8 cellular contexts compared by ENCODE assay signal in genomic region chr1:200971955-200972711, GRCh38. TPM values are rescaled to one million over a fixed set of nuclear protein-coding genes. Genes with fewer than 3 reads are reported as not detected.
DNase-seq lines count a peak whose midpoint lies in the region; ATAC-seq, FAIRE-seq and TF ChIP-seq lines count a peak whose summit lies in the region.

No MANE protein-coding gene starts in this region.

- DNase-seq in GM04504 (ENCODE audit: low read depth) = peak; percentile 24
- peak; percentile 44 for DNase-seq in NCI-H1092 treated with DMSO at 0.1 percent for 48 hours (lab: John Stamatoyannopoulos, UW)
- peak; percentile 76 to 78 for DNase-seq in T47D (ENCODE audit: low read depth in 1 of 2, low spot score in 1 of 2)
- no peak for DNase-seq in keratinocyte (ENCODE audit: low read depth, low spot score)
- peak; percentile 57 to 59 for DNase-seq in stimulated activated CD4-positive, alpha-beta T cell treated with anti-CD3 and anti-CD28 coated beads, Interleukin-1b, Interleukin-23, amount 100 ng/mL, for 4 hours (ENCODE audit: low read depth in 2 of 2)

- FAIRE-seq in TTC549 (lab: Jason Lieb, UNC) = peak; percentile 13
- no peak for FAIRE-seq in keratinocyte (lab: Jason Lieb, UNC)

- no peaks in the 10 kb centered on the region for H3K27me3 ChIP-seq in keratinocyte (ENCODE audit: control insufficient read depth, extremely low read depth, insufficient read depth, low read length)

- no peaks in the 10 kb centered on the region for H3K9me3 ChIP-seq in keratinocyte (ENCODE audit: control insufficient read depth, low read depth, low read length)

- no peaks in the 10 kb centered on the region for H3K36me3 ChIP-seq in keratinocyte (ENCODE audit: control insufficient read depth in 2 of 2, extremely low read depth in 1 of 2, insufficient read depth in 2 of 2, low read length in 2 of 2)

- H3K4me1 ChIP-seq in keratinocyte (ENCODE audit: control insufficient read depth, extremely low read depth, insufficient read depth, low read length) = no peaks in the 10 kb centered on the region

- ATAC-seq in HG02970 (IDR thresholded peaks at IDR 0.05; ENCODE audit: low FRiP score, unreplicated experiment) = no peak
- ATAC-seq in HG03280 (IDR thresholded peaks at IDR 0.05; ENCODE audit: unreplicated experiment) = no peak

- no peak overlapping the region for H3K4me2 ChIP-seq in keratinocyte (ENCODE audit: control insufficient read depth, extremely low read depth, insufficient read depth, low read depth, low read length)

- H3K9me1 ChIP-seq in keratinocyte (ENCODE audit: control insufficient read depth, extremely low read depth, insufficient read depth, low read length) = no peaks in the 10 kb centered on the region

- H3K9ac ChIP-seq in keratinocyte (ENCODE audit: control insufficient read depth, extremely low read depth, insufficient read depth, low read length) = no peak overlapping the region

- no peak overlapping the region for H3K4me3 ChIP-seq in keratinocyte (ENCODE audit: control insufficient read depth in 2 of 3, extremely low read depth in 1 of 3, insufficient read depth in 2 of 3, low read depth in 1 of 3, low read length in 3 of 3)

- H3K79me2 ChIP-seq in keratinocyte (ENCODE audit: control insufficient read depth, insufficient read depth, low read length) = no peaks in the 10 kb centered on the region

- dilution Hi-C loops in keratinocyte (cut with MboI; ENCODE audit: extremely low pct_ligation_motif_present, low sequenced_read_pairs) = no loop called here

- no peaks in the 10 kb centered on the region for H4K20me1 ChIP-seq in keratinocyte (ENCODE audit: control insufficient read depth, extremely low read depth, insufficient read depth, low read length)

- H3K27ac ChIP-seq in keratinocyte (ENCODE audit: control insufficient read depth, insufficient read depth, low read length) = no peak overlapping the region

- H2AFZ ChIP-seq in keratinocyte (ENCODE audit: control insufficient read depth, low read length) = no peak overlapping the region

- in situ Hi-C loops in T47D (cut with HindIII; ENCODE audit: low pct_unique_long_range_greater_than_20kb, low sequenced_read_pairs) = no loop called here

- peak; percentile 62 to 75 (median 70) for TF ChIP-seq CTCF in keratinocyte (optimal IDR thresholded peaks at IDR 0.05 in 1 of 3, IDR thresholded peaks at IDR 0.05 in 1 of 3, conservative IDR thresholded peaks at IDR 0.05 in 1 of 3; ENCODE audit: extremely low read depth in 1 of 3, insufficient read depth in 2 of 3, low read length in 3 of 3)

RNA-seq across cellular contexts. Expression of gene KIF21B, which starts 51.4 kb away (rescaled TPM):
- polyA plus RNA-seq in keratinocyte = 0.17 to 0.20 TPM (median 0.17 TPM) in 3 replicates
- polyA plus RNA-seq in keratinocyte (2011; ENCODE audit: low read depth) = 0.31 TPM
- 0.15 and 0.34 TPM in 2 replicates for polyA plus RNA-seq in keratinocyte (2011; cell fraction: cytosol; rRNA removed)
- polyA plus RNA-seq in keratinocyte (2011; cell fraction: nucleus; rRNA removed) = 0.87 and 1.1 TPM in 2 replicates
- 0.24 and 0.38 TPM in 2 replicates for polyA plus RNA-seq in keratinocyte (2012; ENCODE audit: low replicate concordance)
- 0.20 to 1.4 TPM (median 0.38 TPM) in 3 replicates for polyA minus RNA-seq in keratinocyte
- 0.77 TPM for polyA minus RNA-seq in keratinocyte (2011; cell fraction: cytosol; rRNA and poly(A)+ RNA removed)
- 0.53 and 0.62 TPM in 2 replicates for polyA minus RNA-seq in keratinocyte (2011; cell fraction: nucleus; rRNA and poly(A)+ RNA removed)
